12 cellular contexts compared by ENCODE assay signal in genomic region chr6:3743541-3743940, GRCh38. TPM values are rescaled to one million over a fixed set of nuclear protein-coding genes. Genes with fewer than 3 reads are reported as not detected.
DNase-seq lines count a peak whose midpoint lies in the region; ATAC-seq, FAIRE-seq and TF ChIP-seq lines count a peak whose summit lies in the region.
"Had no signal": no experiment of that assay in that cellular context is flagged by ENCODE, and none has a peak within 500 bp of the region (broad histone marks: within the 10 kb centered on the region; RNA-seq: fewer than 3 reads in every experiment).

No MANE protein-coding gene starts in this region.

- intact Hi-C loops in Right ventricle myocardium inferior (cut with DNase I) (loop anchor here (2.0 kb wide), 2 partner anchors 83 to 247 kb away; no protein-coding TSS in a partner anchor), cardiac septum (cut with DNase I) (loop anchor here (2.0 to 10.0 kb wide), 2 partner anchors 145 to 411 kb away; no protein-coding TSS in a partner anchor), esophagus squamous epithelium (cut with DNase I) (loop anchor here (5.0 to 10.0 kb wide), 3 partner anchors 101 to 189 kb away; partner anchors contain the start of gene FAM50B), upper lobe of right lung (cut with DNase I) (loop anchor here (10.0 kb wide), 3 partner anchors 101 to 241 kb away; partner anchors contain the start of gene FAM50B)

- peaks cover 0 to 6% (median 0%) of the 10 kb centered on the region in 3 donors for H3K36me3 ChIP-seq in esophagus squamous epithelium
- no peaks in the 10 kb centered on the region for H3K36me3 ChIP-seq in upper lobe of right lung
- H3K36me3 ChIP-seq: ovary had no signal

- peak overlapping the region; percentile 61 for H3K4me3 Mint-ChIP-seq in osteocyte (ENCODE audit: unreplicated experiment)

- H3K9me3 ChIP-seq in esophagus squamous epithelium (no peaks in the 10 kb centered on the region), upper lobe of right lung (no peaks in the 10 kb centered on the region)
- H3K9me3 ChIP-seq: ovary had no signal

- H3K4me1 ChIP-seq in esophagus squamous epithelium, result peaks cover 13 to 100% (median 71%) of the 10 kb centered on the region in 3 donors
- H3K4me1 ChIP-seq in upper lobe of right lung, result peaks cover 64% of the 10 kb centered on the region

- ATAC-seq in Right ventricle myocardium inferior (no peak), upper lobe of right lung (no peak)

- H3K4me1 Mint-ChIP-seq in osteocyte (ENCODE audit: unreplicated experiment), result peaks cover 97% of the 10 kb centered on the region

- H3K4me3 ChIP-seq in esophagus squamous epithelium (peak overlapping the region in 1 of 4 donors; percentile 29), upper lobe of right lung (no peak overlapping the region)
- H3K4me3 ChIP-seq: ovary had no signal

- H3K27me3 ChIP-seq in esophagus squamous epithelium, result no peaks in the 10 kb centered on the region
- H3K27me3 ChIP-seq in upper lobe of right lung, result no peaks in the 10 kb centered on the region
- H3K27me3 ChIP-seq: ovary had no signal

- H3K9me3 Mint-ChIP-seq in osteocyte (ENCODE audit: unreplicated experiment), result no peaks in the 10 kb centered on the region

- WGBS in esophagus squamous epithelium, 2 donors, result 69 to 78% methylated on average over 6 to 10 of the region's 10 CpGs

- H3K36me3 Mint-ChIP-seq in osteocyte (ENCODE audit: unreplicated experiment), result peaks cover 23% of the 10 kb centered on the region

- DNase-seq in Right ventricle myocardium inferior (ENCODE audit: missing footprints) (peak; percentile 32), cardiac septum (ENCODE audit: low spot score) (no peak), esophagus squamous epithelium (lab: John Stamatoyannopoulos, UW) (no peak), osteocyte (ENCODE audit: extremely low spot score, unreplicated experiment) (no peak), upper lobe of right lung (no peak), urothelium cell line (ENCODE audit: low spot score) (no peak), NCI-H82 treated with DMSO at 0.1 percent for 48 hours (lab: John Stamatoyannopoulos, UW; ENCODE audit: unreplicated experiment) (no peak), anterior cingulate cortex (lab: John Stamatoyannopoulos, UW) (no peak)
- DNase-seq: activated effector memory CD4-positive, alpha-beta T cell treated with Interleukin-2 at 50 U/mL for 16 hours; NCI-H1436; NCI-H526 treated with DMSO at 0.1 percent for 48 hours had no signal

- TF ChIP-seq CTCF in esophagus squamous epithelium (IDR thresholded peaks at IDR 0.05) (no peak), osteocyte (IDR thresholded peaks at IDR 0.05) (no peak), upper lobe of right lung (IDR thresholded peaks at IDR 0.05) (no peak)

- peak overlapping the region; percentile 93 for H3K27ac Mint-ChIP-seq in osteocyte (ENCODE audit: unreplicated experiment)

- FAIRE-seq in urothelium cell line (lab: Jason Lieb, UNC), result no peak

- H3K27ac ChIP-seq in esophagus squamous epithelium (peak overlapping the region; percentile 50 to 82 (median 76)), upper lobe of right lung (peak overlapping the region; percentile 31)

- no peaks in the 10 kb centered on the region for H3K27me3 Mint-ChIP-seq in osteocyte (ENCODE audit: unreplicated experiment)

- TF ChIP-seq POLR2A in esophagus squamous epithelium (IDR thresholded peaks at IDR 0.05), result no peak

RNA-seq across cellular contexts. Expression of gene PXDC1, which starts 8.0 kb away (rescaled TPM):
- total RNA-seq in Right ventricle myocardium inferior (29.7 TPM), cardiac septum (31.7 TPM), esophagus squamous epithelium (10 to 100 TPM; 12.1 to 58.0 (median 24.0) TPM), osteocyte (129 and 131 TPM in 2 replicates), upper lobe of right lung (70.8 TPM)
